Comparison of ENCODE assay signal across 8 cellular contexts in the genomic region with DNA sequence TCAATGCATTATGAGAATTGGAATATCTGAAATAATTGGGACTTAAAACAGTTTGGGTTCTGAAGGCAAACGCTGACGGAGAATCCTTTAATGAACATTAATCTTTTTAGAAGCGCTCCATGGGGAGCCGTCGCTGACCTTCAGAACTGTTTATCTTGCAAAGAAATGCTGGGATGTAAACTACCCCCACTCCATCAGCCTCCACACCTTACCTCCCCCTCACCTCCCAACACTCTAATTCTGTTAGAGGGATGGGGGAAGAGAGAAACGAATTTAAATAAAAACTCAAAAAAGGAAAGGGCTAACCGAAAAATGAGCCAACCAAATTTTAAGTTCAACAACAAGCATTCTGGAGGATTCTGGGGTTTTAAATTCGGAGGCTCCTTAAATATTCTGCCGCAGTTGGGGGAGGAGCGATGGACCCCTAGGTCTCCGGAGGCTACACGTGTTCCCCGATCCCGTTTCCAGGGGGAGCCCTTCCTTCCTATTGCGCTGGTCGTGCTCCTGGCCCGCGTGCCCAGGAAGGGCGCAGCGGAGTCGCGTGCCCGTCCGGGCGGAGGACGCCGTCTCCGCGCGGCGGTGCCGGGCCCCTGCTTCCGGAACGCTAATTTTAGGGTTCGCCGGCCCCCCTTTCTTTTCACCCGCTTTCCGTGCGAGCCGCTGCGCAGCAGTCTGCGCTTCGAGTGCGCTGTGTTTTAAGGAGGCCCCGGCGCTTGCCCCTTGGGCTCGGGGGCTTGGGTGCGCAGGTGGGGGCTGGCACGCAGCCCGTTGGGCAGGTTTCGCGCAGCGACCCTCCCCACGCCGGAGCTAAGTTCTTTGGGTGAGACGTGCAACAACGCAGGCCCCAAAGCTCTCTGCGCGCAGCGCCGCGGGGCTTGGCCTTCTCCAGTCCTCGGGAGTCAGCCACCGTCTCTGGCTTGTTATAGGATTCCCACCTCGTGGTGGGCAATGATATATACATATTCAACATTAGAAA. TPM values are rescaled to one million over a fixed set of nuclear protein-coding genes. Genes with fewer than 3 reads are reported as not detected.
DNase-seq lines count a peak whose midpoint lies in the region; ATAC-seq and TF ChIP-seq lines count a peak whose summit lies in the region.

No MANE protein-coding gene starts in this region.

- peaks cover 38% of the 10 kb centered on the region for H3K27me3 Mint-ChIP-seq in activated B cell treated with CpG ODN at 0.5 μM for 24 hours

- H3K27ac Mint-ChIP-seq in activated B cell treated with CpG ODN at 0.5 μM for 24 hours: no peak overlapping the region

- H3K4me1 Mint-ChIP-seq in activated B cell treated with CpG ODN at 0.5 μM for 24 hours: peaks cover 16% of the 10 kb centered on the region

- CTCF ChIA-PET in activated B cell treated with CpG ODN at 0.5 μM for 24 hours (lab: Charles Lee): no interaction called here

- peak overlapping the region; percentile 64 for H3K4me3 Mint-ChIP-seq in activated B cell treated with CpG ODN at 0.5 μM for 24 hours

- POLR2A ChIA-PET in activated B cell treated with CpG ODN at 0.5 μM for 24 hours (lab: Charles Lee): no interaction called here

- ATAC-seq in GM18867 (IDR thresholded peaks at IDR 0.05; ENCODE audit: unreplicated experiment): peak; percentile 78
- no peak for ATAC-seq in activated B cell treated with CpG ODN at 0.5 μM for 24 hours (ENCODE audit: low read depth)
- peak; percentile 71 for ATAC-seq in left colon
- ATAC-seq in HG03457 (IDR thresholded peaks at IDR 0.05; ENCODE audit: unreplicated experiment): no peak

- H3K36me3 Mint-ChIP-seq in activated B cell treated with CpG ODN at 0.5 μM for 24 hours (ENCODE audit: low read depth): no peaks in the 10 kb centered on the region

- DNase-seq in AG20443 (ENCODE audit: low spot score) (peak; percentile 83), Kasumi-1 (lab: John Stamatoyannopoulos, UW) (peak; percentile 36 to 50), activated B cell treated with CpG ODN at 0.5 μM for 24 hours (no peak), dermis blood vessel endothelial cell (peak; percentile 53), left colon (peak in 1 of 2 donors; percentile 34)
- DNase-seq in stimulated activated CD4-positive, alpha-beta T cell treated with anti-CD3 and anti-CD28 coated beads, Interleukin-4, amount 100 ng/mL, for 4 hours: peak; percentile 7 to 19

- intact Hi-C loops in activated B cell treated with CpG ODN at 0.5 μM for 24 hours (cut with micrococcal nuclease): loop anchor here (1.0 kb wide), 1 partner anchor 10 kb away; no protein-coding TSS in a partner anchor
- intact Hi-C loops in left colon (cut with DNase I, micrococcal nuclease): no loop called here

- no peak for TF ChIP-seq CTCF in activated B cell treated with CpG ODN at 0.5 μM for 24 hours (IDR thresholded peaks at IDR 0.05)

- no peaks in the 10 kb centered on the region for H3K9me3 Mint-ChIP-seq in activated B cell treated with CpG ODN at 0.5 μM for 24 hours

RNA-seq across cellular contexts. Expression of gene DNAJC6, which starts 43.8 kb away (rescaled TPM):
- total RNA-seq in activated B cell treated with CpG ODN at 0.5 μM for 24 hours (0.67 and 0.93 TPM in 2 replicates), dermis blood vessel endothelial cell (11.7 and 11.9 TPM in 2 replicates), left colon (1 to 10 TPM; 2.7 to 3.1 TPM)

Comparison
In these comparisons a context has a peak if more than half of its experiments do, and no peak if none do; other contexts are left out.
1. ATAC-seq: peak in GM18867 (single experiment) and left colon (single experiment); none in activated B cell treated with CpG ODN at 0.5 μM for 24 hours (single experiment) and HG03457 (single experiment).